Comparison of ENCODE assay signal across 20 cellular contexts in the genomic region with DNA sequence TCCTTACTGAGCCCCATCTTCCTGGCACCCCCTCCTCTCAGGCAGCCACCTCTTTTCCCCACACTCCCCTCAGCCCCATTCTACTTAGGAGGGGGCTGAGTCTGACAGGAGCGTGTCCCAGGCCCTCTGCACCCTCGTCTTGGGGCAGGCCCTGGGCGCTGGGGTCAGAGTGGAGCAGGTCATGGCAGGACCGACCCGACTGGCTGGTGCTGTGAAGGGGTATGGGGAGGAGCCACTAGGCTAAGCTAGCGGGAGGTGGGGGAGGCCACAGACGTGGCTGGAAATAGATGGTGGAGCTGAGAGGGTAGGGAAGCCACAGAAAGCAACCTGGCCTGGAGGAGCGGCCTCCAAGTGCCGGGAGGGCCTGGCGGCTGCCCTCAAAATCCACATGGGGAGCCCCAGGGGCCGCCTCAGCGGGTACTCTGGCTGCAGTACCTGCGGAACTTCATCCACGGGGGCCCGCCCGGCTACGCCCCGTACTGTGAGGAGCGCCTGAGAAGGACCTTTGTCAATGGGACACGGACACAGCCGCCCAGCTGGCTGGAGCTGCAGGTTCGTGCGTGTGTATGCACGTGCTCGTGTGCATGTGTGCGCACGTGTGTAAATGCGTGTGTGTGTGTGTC.
DNase-seq lines count a peak whose midpoint lies in the region; ATAC-seq, FAIRE-seq and TF ChIP-seq lines count a peak whose summit lies in the region.
"Had no signal": no experiment of that assay in that cellular context is flagged by ENCODE, and none has a peak within 500 bp of the region (broad histone marks: within the 10 kb centered on the region; RNA-seq: fewer than 3 reads in every experiment).

No MANE protein-coding gene starts in this region.

- H4K8ac ChIP-seq in neuronal stem cell (ENCODE audit: low read depth, low read length): no peak overlapping the region

- POLR2A ChIA-PET in activated CD4-positive, alpha-beta T cell treated with anti-CD3 and anti-CD28 coated beads, Interleukin-2, amount 10 ng/mL, durations not matched to agents 7 days and 5 days (lab: Charles Lee): no interaction called here

- H3K9ac ChIP-seq in kidney (ENCODE audit: low read length in 2 of 2) (no peak overlapping the region), neuronal stem cell (ENCODE audit: low read depth, low read length, poor library complexity) (no peak overlapping the region)

- H3K27ac Mint-ChIP-seq in activated CD4-positive, alpha-beta T cell treated with anti-CD3 and anti-CD28 coated beads, Interleukin-2, amount 10 ng/mL, durations not matched to agents 7 days and 5 days: no peak overlapping the region
- H3K27ac Mint-ChIP-seq: CD8-positive, alpha-beta memory T cell; H9 had no signal

- H3K4me2 ChIP-seq in neuronal stem cell (ENCODE audit: insufficient read depth, low read length, poor library complexity, severe bottlenecking): no peak overlapping the region

- no peak overlapping the region for H3K14ac ChIP-seq in neuronal stem cell (ENCODE audit: low read length)

- WGBS in neuronal stem cell (ENCODE audit: extremely low coverage in 2 of 2, insufficient read length in 2 of 2, insufficient replicate concordance in 1 of 2), 2 donors: no CpG with 5 or more reads among the region's 28 CpGs

- FAIRE-seq in kidney (lab: Jason Lieb, UNC): no peak
- FAIRE-seq: A204.1, D721Med had no signal

- H4K91ac ChIP-seq in neuronal stem cell (ENCODE audit: low read depth, low read length, poor library complexity): no peak overlapping the region

- H2BK5ac ChIP-seq in neuronal stem cell (ENCODE audit: low read length): no peak overlapping the region

- TF ChIP-seq CTCF in left ventricle myocardium inferior (IDR thresholded peaks at IDR 0.05; ENCODE audit: borderline replicate concordance) (no peak), kidney (IDR thresholded peaks at IDR 0.05; ENCODE audit: borderline replicate concordance, extremely low read depth, insufficient read depth) (no peak)

- H3K27me3 Mint-ChIP-seq in activated CD4-positive, alpha-beta T cell treated with anti-CD3 and anti-CD28 coated beads, Interleukin-2, amount 10 ng/mL, durations not matched to agents 7 days and 5 days: peaks cover 4% of the 10 kb centered on the region
- H3K27me3 Mint-ChIP-seq: CD4-positive, CD25-positive, alpha-beta regulatory T cell; CD8-positive, alpha-beta memory T cell had no signal

- H3K4me1 Mint-ChIP-seq in activated CD4-positive, alpha-beta T cell treated with anti-CD3 and anti-CD28 coated beads, Interleukin-2, amount 10 ng/mL, durations not matched to agents 7 days and 5 days: no peaks in the 10 kb centered on the region

- ATAC-seq in Right ventricle myocardium superior (ENCODE audit: poor library complexity): no peak

- no peak overlapping the region for H3K27ac ChIP-seq in left ventricle myocardium inferior (replicated peaks)
- peak overlapping the region; percentile 19; the same call in 1 of the 2 replicates for H3K27ac ChIP-seq in SJCRH30
- no peak overlapping the region for H3K27ac ChIP-seq in kidney (ENCODE audit: low read depth in 2 of 2, low read length in 2 of 2)
- H3K27ac ChIP-seq in neuronal stem cell (replicated peaks; ENCODE audit: low read length): no peak overlapping the region

- H3K9me3 ChIP-seq in left ventricle myocardium inferior (replicated peaks) (no peaks in the 10 kb centered on the region), SJCRH30 (replicated peaks) (no peaks in the 10 kb centered on the region), kidney (ENCODE audit: control insufficient read depth in 1 of 2, low read length in 2 of 2) (no peaks in the 10 kb centered on the region), neuronal stem cell (replicated peaks in 1 of 2; ENCODE audit: control insufficient read depth in 2 of 2, insufficient read depth in 1 of 2, low read depth in 1 of 2, low read length in 2 of 2) (peaks cover 0 to 5% of the 10 kb centered on the region in 2 donors)
- H3K9me3 ChIP-seq: BE2C, Caco-2 had no signal

- peak overlapping the region; percentile 31 for H3K23ac ChIP-seq in neuronal stem cell (ENCODE audit: low read depth, low read length, poor library complexity)

- DNase-seq in Right ventricle myocardium superior (peak; percentile 31), left ventricle myocardium inferior (no peak), SJCRH30 (no peak), kidney (peak; percentile 76), neuronal stem cell (ENCODE audit: low spot score) (no peak), NCI-H1930 (lab: John Stamatoyannopoulos, UW) (no peak), NCI-H510A treated with DMSO at 0.1 percent for 48 hours (lab: John Stamatoyannopoulos, UW) (no peak)
- no peak for DNase-seq in activated CD4-positive, alpha-beta T cell treated with anti-CD3 and anti-CD28 coated beads, Interleukin-2, amount 10 ng/mL, durations not matched to agents 7 days and 5 days
- DNase-seq: ACHN; BE2C; C1 segment of cervical spinal cord; Caco-2; CD4-positive, CD25-positive, alpha-beta regulatory T cell; CD8-positive, alpha-beta memory T cell; DMS79 treated with DMSO at 0.1 percent for 48 hours; GF-D8; GOT3 had no signal

- H3K4me3 ChIP-seq in left ventricle myocardium inferior: no peak overlapping the region
- H3K4me3 ChIP-seq in SJCRH30: no peak overlapping the region; the same call in 1 of the 2 replicates
- no peak overlapping the region for H3K4me3 ChIP-seq in kidney (ENCODE audit: low read length in 2 of 2)
- H3K4me3 ChIP-seq in neuronal stem cell (ENCODE audit: low read length in 2 of 2): no peak overlapping the region

- no peak overlapping the region for H3K18ac ChIP-seq in neuronal stem cell (ENCODE audit: low read length)

- H3K79me1 ChIP-seq in neuronal stem cell (ENCODE audit: low read depth, low read length): no peaks in the 10 kb centered on the region

- H2BK120ac ChIP-seq in neuronal stem cell (ENCODE audit: low read depth, low read length): no peak overlapping the region

- H3K4ac ChIP-seq in neuronal stem cell (ENCODE audit: low read length): no peak overlapping the region

- no peaks in the 10 kb centered on the region for H3K36me3 ChIP-seq in left ventricle myocardium inferior
- H3K36me3 ChIP-seq in SJCRH30: no peaks in the 10 kb centered on the region
- H3K36me3 ChIP-seq in kidney (ENCODE audit: control insufficient read depth in 1 of 2, insufficient read depth in 2 of 2, low read length in 2 of 2): no peaks in the 10 kb centered on the region
- H3K36me3 ChIP-seq in neuronal stem cell (replicated peaks in 1 of 2; ENCODE audit: control insufficient read depth in 2 of 2, insufficient read depth in 2 of 2, low read length in 2 of 2): no peaks in the 10 kb centered on the region
- H3K36me3 ChIP-seq: BE2C had no signal

- peaks cover 1% of the 10 kb centered on the region for H3K4me1 ChIP-seq in left ventricle myocardium inferior
- peaks cover 7% of the 10 kb centered on the region; the same call in 1 of the 2 replicates for H3K4me1 ChIP-seq in SJCRH30
- H3K4me1 ChIP-seq in kidney (ENCODE audit: control insufficient read depth in 1 of 2, insufficient read depth in 1 of 2, low read depth in 1 of 2, low read length in 2 of 2): peaks cover 0 to 7% of the 10 kb centered on the region in 2 donors
- H3K4me1 ChIP-seq in neuronal stem cell (ENCODE audit: control insufficient read depth in 2 of 2, insufficient read depth in 1 of 2, low read depth in 1 of 2, low read length in 2 of 2): no peaks in the 10 kb centered on the region
- H3K4me1 ChIP-seq: BE2C, Caco-2 had no signal

- H2BK12ac ChIP-seq in neuronal stem cell (ENCODE audit: low read length): no peak overlapping the region

- H3K9me3 Mint-ChIP-seq in activated CD4-positive, alpha-beta T cell treated with anti-CD3 and anti-CD28 coated beads, Interleukin-2, amount 10 ng/mL, durations not matched to agents 7 days and 5 days: no peaks in the 10 kb centered on the region
- H3K9me3 Mint-ChIP-seq: CD4-positive, CD25-positive, alpha-beta regulatory T cell; CD8-positive, alpha-beta memory T cell; H9 had no signal

- H2AK5ac ChIP-seq in neuronal stem cell (ENCODE audit: low read depth, low read length): peak overlapping the region; percentile 89

- intact Hi-C loops in Right ventricle myocardium superior (cut with DNase I): loop anchor here (2.0 to 5.0 kb wide), 2 partner anchors 63 to 358 kb away; no protein-coding TSS in a partner anchor
- intact Hi-C loops in left ventricle myocardium inferior (cut with micrococcal nuclease): loop anchor here (5.0 kb wide), 2 partner anchors 62 to 142 kb away; a partner anchor contains a TSS
- intact Hi-C loops in kidney (cut with DNase I): loop anchor here (10.0 kb wide), 1 partner anchor 345 kb away; no protein-coding TSS in a partner anchor

- CTCF ChIA-PET in activated CD4-positive, alpha-beta T cell treated with anti-CD3 and anti-CD28 coated beads, Interleukin-2, amount 10 ng/mL, durations not matched to agents 7 days and 5 days (lab: Charles Lee): interaction anchor here (1.6 to 4.1 kb wide), 2 partner anchors 62 to 67 kb away, joined by 5 to 32 read pairs; a partner anchor contains a TSS

- no peak overlapping the region for H3K4me3 Mint-ChIP-seq in activated CD4-positive, alpha-beta T cell treated with anti-CD3 and anti-CD28 coated beads, Interleukin-2, amount 10 ng/mL, durations not matched to agents 7 days and 5 days
- H3K4me3 Mint-ChIP-seq: CD4-positive, CD25-positive, alpha-beta regulatory T cell; CD8-positive, alpha-beta memory T cell; H9 had no signal

- H2BK15ac ChIP-seq in neuronal stem cell (ENCODE audit: low read length): peak overlapping the region; percentile 65

- H2AFZ ChIP-seq in neuronal stem cell (ENCODE audit: low read length): no peak overlapping the region

- no peaks in the 10 kb centered on the region for H3K27me3 ChIP-seq in left ventricle myocardium inferior (ENCODE audit: low read depth)
- H3K27me3 ChIP-seq in SJCRH30: no peaks in the 10 kb centered on the region
- no peaks in the 10 kb centered on the region for H3K27me3 ChIP-seq in neuronal stem cell (ENCODE audit: control insufficient read depth in 3 of 3, insufficient read depth in 3 of 3, low read depth in 1 of 3, low read length in 3 of 3)
- H3K27me3 ChIP-seq: BE2C had no signal

- H3K36me3 Mint-ChIP-seq in activated CD4-positive, alpha-beta T cell treated with anti-CD3 and anti-CD28 coated beads, Interleukin-2, amount 10 ng/mL, durations not matched to agents 7 days and 5 days (ENCODE audit: low read depth): no peaks in the 10 kb centered on the region
- H3K36me3 Mint-ChIP-seq: CD4-positive, CD25-positive, alpha-beta regulatory T cell; CD8-positive, alpha-beta memory T cell had no signal

Comparison
In these comparisons a context has a peak if more than half of its experiments do, and no peak if none do; other contexts are left out.
1. DNase-seq: peak in Right ventricle myocardium superior (single experiment) and kidney (single experiment); none in left ventricle myocardium inferior (single experiment), SJCRH30 (0 of 2), neuronal stem cell (single experiment), NCI-H1930 (0 of 2), activated CD4-positive, alpha-beta T cell treated with anti-CD3 and anti-CD28 coated beads, Interleukin-2, amount 10 ng/mL, durations not matched to agents 7 days and 5 days (single experiment) and NCI-H510A treated with DMSO at 0.1 percent for 48 hours (single experiment).